Comparison of ENCODE assay signal across 1 cellular context in the genomic region with DNA sequence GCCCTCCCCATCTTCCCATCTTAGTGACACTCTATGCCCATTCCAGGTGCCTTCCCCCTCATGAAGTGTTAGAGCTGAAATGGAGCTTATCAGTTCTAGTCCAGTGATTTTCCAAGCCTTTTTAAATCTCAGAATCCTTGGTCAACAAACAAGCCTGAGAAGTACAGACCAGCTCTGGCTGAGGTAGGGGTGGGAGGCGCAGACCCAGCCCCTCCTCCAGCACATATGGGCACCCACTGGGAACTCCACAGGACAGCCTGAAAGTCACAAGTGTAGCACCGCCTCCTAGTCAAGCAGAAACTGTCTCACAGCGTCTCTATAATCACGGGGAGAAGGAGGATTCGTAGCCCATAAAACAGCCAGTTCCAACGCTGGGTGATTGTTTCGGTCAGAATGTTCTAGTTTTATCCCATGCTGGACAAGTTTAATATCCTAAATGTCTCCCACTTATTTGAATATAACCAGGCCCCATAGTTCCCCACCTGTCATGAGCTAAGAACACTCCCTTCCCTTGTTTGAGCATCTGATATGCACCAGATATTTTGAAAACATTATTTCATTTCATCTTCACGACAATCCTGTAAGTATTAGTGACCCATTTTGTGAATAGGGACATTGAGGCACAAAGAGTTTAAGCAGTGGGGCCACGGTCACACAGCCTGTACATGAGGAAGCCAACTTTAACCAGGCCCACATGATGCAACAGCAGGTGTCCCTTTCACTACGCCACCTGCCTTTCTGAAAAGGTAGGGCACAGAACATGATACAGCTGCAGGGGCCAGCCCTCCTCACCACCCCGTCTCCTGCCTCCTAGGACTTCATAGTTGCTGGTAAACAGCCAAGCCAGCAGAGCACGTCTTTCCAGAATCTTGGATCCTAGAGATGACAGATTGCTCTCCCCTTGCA.
A peak's percentile ranks its signal among the peaks of the same experiment; 100 is the strongest.
TF ChIP-seq lines count a peak whose summit lies in the region.

No MANE protein-coding gene starts in this region.

TF ChIP-seq in HEK293, 187 proteins besides CTCF, POLR2A, EP300 and RAD21 (continued from another document):
- TF ChIP-seq, protein P1, sequence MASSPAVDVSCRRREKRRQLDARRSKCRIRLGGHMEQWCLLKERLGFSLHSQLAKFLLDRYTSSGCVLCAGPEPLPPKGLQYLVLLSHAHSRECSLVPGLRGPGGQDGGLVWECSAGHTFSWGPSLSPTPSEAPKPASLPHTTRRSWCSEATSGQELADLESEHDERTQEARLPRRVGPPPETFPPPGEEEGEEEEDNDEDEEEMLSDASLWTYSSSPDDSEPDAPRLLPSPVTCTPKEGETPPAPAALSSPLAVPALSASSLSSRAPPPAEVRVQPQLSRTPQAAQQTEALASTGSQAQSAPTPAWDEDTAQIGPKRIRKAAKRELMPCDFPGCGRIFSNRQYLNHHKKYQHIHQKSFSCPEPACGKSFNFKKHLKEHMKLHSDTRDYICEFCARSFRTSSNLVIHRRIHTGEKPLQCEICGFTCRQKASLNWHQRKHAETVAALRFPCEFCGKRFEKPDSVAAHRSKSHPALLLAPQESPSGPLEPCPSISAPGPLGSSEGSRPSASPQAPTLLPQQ (tag by site-specific recombination; IDR thresholded peaks at IDR 0.05), result peak; percentile 73; the same call in 1 of the 2 replicates
- TF ChIP-seq KLF10 (tag by site-specific recombination; IDR thresholded peaks at IDR 0.05) (no peak), ZNF777 (tag by site-specific recombination; IDR thresholded peaks at IDR 0.05; ENCODE audit: borderline replicate concordance) (no peak), GFI1B (tag by site-specific recombination; IDR thresholded peaks at IDR 0.05) (peak; percentile 73; the same call in 1 of the 2 replicates), PRDM10 (tag by site-specific recombination; IDR thresholded peaks at IDR 0.05) (0 out of 2 replicates have a peak, but pooled peaks have one; percentile 44), ZBTB20 (tag by site-specific recombination; IDR thresholded peaks at IDR 0.05) (peak; percentile 88), ZFP69B (tag by site-specific recombination; IDR thresholded peaks at IDR 0.05) (peak; percentile 28; the same call in 1 of the 2 replicates), ZNF596 (tag by site-specific recombination; IDR thresholded peaks at IDR 0.05) (no peak), ZNF350 (tag by site-specific recombination; IDR thresholded peaks at IDR 0.05) (peak; percentile 10; the same call in 1 of the 2 replicates), ZBTB17 (tag by site-specific recombination; IDR thresholded peaks at IDR 0.05) (peak; percentile 34), ZNF529 (tag by site-specific recombination; IDR thresholded peaks at IDR 0.05; ENCODE audit: insufficient replicate concordance) (no peak), SETDB1 (IDR thresholded peaks at IDR 0.05; ENCODE audit: insufficient read length, low read length) (no peak), ZIC2 (tag by site-specific recombination; IDR thresholded peaks at IDR 0.05) (peak; percentile 87), ZNF843 (tag by site-specific recombination; IDR thresholded peaks at IDR 0.05) (0 out of 2 replicates have a peak, but pooled peaks have one; percentile 15), FEZF1 (tag by site-specific recombination; IDR thresholded peaks at IDR 0.05) (0 out of 2 replicates have a peak, but pooled peaks have one; percentile 16), ZBTB48 (tag by site-specific recombination; IDR thresholded peaks at IDR 0.05) (peak; percentile 88; the same call in 1 of the 2 replicates)
- TF ChIP-seq, protein P2, sequence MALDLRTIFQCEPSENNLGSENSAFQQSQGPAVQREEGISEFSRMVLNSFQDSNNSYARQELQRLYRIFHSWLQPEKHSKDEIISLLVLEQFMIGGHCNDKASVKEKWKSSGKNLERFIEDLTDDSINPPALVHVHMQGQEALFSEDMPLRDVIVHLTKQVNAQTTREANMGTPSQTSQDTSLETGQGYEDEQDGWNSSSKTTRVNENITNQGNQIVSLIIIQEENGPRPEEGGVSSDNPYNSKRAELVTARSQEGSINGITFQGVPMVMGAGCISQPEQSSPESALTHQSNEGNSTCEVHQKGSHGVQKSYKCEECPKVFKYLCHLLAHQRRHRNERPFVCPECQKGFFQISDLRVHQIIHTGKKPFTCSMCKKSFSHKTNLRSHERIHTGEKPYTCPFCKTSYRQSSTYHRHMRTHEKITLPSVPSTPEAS (tag by site-specific recombination; IDR thresholded peaks at IDR 0.05), result 0 out of 2 replicates have a peak, but pooled peaks have one; percentile 14
- TF ChIP-seq, protein P3, sequence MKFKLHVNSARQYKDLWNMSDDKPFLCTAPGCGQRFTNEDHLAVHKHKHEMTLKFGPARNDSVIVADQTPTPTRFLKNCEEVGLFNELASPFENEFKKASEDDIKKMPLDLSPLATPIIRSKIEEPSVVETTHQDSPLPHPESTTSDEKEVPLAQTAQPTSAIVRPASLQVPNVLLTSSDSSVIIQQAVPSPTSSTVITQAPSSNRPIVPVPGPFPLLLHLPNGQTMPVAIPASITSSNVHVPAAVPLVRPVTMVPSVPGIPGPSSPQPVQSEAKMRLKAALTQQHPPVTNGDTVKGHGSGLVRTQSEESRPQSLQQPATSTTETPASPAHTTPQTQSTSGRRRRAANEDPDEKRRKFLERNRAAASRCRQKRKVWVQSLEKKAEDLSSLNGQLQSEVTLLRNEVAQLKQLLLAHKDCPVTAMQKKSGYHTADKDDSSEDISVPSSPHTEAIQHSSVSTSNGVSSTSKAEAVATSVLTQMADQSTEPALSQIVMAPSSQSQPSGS (tag by site-specific recombination; IDR thresholded peaks at IDR 0.05; ENCODE audit: low read depth), result no peak
- TF ChIP-seq, protein P4, sequence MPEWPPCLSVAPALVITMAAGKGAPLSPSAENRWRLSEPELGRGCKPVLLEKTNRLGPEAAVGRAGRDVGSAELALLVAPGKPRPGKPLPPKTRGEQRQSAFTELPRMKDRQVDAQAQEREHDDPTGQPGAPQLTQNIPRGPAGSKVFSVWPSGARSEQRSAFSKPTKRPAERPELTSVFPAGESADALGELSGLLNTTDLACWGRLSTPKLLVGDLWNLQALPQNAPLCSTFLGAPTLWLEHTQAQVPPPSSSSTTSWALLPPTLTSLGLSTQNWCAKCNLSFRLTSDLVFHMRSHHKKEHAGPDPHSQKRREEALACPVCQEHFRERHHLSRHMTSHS (tag by site-specific recombination; IDR thresholded peaks at IDR 0.05), result no peak
- TF ChIP-seq, protein P5, sequence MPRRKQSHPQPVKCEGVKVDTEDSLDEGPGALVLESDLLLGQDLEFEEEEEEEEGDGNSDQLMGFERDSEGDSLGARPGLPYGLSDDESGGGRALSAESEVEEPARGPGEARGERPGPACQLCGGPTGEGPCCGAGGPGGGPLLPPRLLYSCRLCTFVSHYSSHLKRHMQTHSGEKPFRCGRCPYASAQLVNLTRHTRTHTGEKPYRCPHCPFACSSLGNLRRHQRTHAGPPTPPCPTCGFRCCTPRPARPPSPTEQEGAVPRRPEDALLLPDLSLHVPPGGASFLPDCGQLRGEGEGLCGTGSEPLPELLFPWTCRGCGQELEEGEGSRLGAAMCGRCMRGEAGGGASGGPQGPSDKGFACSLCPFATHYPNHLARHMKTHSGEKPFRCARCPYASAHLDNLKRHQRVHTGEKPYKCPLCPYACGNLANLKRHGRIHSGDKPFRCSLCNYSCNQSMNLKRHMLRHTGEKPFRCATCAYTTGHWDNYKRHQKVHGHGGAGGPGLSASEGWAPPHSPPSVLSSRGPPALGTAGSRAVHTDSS (tag by site-specific recombination; IDR thresholded peaks at IDR 0.05), result no peak
